In the genomic region with DNA sequence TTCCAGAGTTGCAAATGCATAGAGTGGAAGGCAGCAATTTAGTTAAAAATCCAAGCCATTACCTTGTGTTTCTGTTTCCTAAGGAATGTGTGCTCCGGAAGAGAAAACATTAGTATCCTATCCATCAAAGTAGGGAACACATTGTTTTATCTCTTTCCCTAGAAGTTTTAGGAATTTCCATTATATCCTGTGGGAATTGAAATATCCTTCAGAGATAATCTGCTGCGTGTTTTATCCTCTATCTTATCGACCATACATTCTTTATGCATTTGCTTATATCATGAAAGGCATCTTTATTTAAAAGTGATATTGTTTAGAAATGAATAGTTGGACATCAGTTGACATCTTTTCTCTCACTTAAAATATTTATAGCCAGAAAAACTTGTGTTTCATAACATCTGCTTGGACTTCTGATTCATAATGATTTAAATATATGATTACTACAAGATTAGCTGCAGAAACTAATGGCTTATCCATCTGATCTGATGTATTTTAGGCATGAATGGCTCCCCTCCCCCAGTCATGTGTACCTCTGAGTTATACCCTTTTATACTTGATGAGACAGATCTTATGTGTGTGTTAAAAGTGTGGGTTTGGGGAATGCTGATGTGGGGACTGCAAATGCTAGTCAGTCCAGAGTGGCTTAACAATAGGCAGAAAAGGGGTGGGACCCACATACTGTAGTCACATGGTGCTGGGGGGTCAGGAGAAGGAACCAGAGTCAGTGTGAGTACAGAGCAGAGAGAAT, we compare ENCODE assay signal across 21 cellular contexts.
"Had no signal": no experiment of that assay in that cellular context is flagged by ENCODE, and none has a peak within 500 bp of the region (broad histone marks: within the 10 kb centered on the region; RNA-seq: fewer than 3 reads in every experiment).

No MANE protein-coding gene starts in this region.

- H3K36me3 ChIP-seq: gastroesophageal sphincter, neural progenitor cell, thyroid gland, upper lobe of right lung had no signal

- H2AFZ ChIP-seq: neural progenitor cell had no signal

- H3K9ac ChIP-seq: neural progenitor cell had no signal

- H3K27me3 ChIP-seq: gastroesophageal sphincter, neural progenitor cell, thyroid gland, upper lobe of right lung had no signal

- H3K27ac ChIP-seq: gastroesophageal sphincter, neural progenitor cell, thyroid gland, upper lobe of right lung, VCaP had no signal

- H3K4me3 ChIP-seq: gastroesophageal sphincter, mucosa of descending colon, neural progenitor cell, thyroid gland, upper lobe of right lung had no signal

- H3K4me1 ChIP-seq: gastroesophageal sphincter, neural progenitor cell, thyroid gland, upper lobe of right lung had no signal

- H3K4me2 ChIP-seq: neural progenitor cell had no signal

- ATAC-seq: activated CD8-positive, alpha-beta memory T cell treated with anti-CD3 and anti-CD28 coated beads, Interleukin-2, amount 10 ng/mL, durations not matched to agents 7 days and 5 days; activated CD8-positive, alpha-beta T cell treated with anti-CD3 and anti-CD28 coated beads for 36 hours; esophagus mucosa; gastroesophageal sphincter; mucosa of descending colon had no signal

- H3K9me3 ChIP-seq: gastroesophageal sphincter, mucosa of descending colon, thyroid gland, upper lobe of right lung had no signal

- DNase-seq: activated CD4-positive, alpha-beta T cell treated with anti-CD3 and anti-CD28 coated beads, Interleukin-2, amount 10 ng/mL, durations not matched to agents 7 days and 5 days; activated CD4-positive, CD25-positive, alpha-beta regulatory T cell treated with anti-CD3 and anti-CD28 coated beads, Interleukin-2, amount 50 U/mL, for 72 hours; activated CD8-positive, alpha-beta memory T cell treated with anti-CD3 and anti-CD28 coated beads, Interleukin-2, amount 10 ng/mL, durations not matched to agents 7 days and 5 days; activated CD8-positive, alpha-beta T cell treated with anti-CD3 and anti-CD28 coated beads for 36 hours; activated effector memory CD4-positive, alpha-beta T cell treated with anti-CD3 and anti-CD28 coated beads, Interleukin-2, amount 50 U/mL, for 16 hours; activated naive CD4-positive, alpha-beta T cell treated with anti-CD3 and anti-CD28 coated beads, Interleukin-2, amount 10 ng/mL, durations not matched to agents 7 days and 5 days; activated T-cell treated with anti-CD3 and anti-CD28 coated beads for 4 hours; effector CD8-positive, alpha-beta T cell; head of caudate nucleus; hypothalamus; mucosa of descending colon; naive B cell; posterior cingulate gyrus; stimulated activated CD4-positive, alpha-beta T cell treated with anti-CD3 and anti-CD28 coated beads, Interleukin-4, amount 100 ng/mL, for 24 hours; substantia nigra; thyroid gland; upper lobe of right lung had no signal
